30 cellular contexts compared by ENCODE assay signal in genomic region chr2:219392754-219393153, GRCh38. TPM values are rescaled to one million over a fixed set of nuclear protein-coding genes. Genes with fewer than 3 reads are reported as not detected.
"Had no signal": no experiment of that assay in that cellular context is flagged by ENCODE, and none has a peak within 500 bp of the region (broad histone marks: within the 10 kb centered on the region; RNA-seq: fewer than 3 reads in every experiment).

No MANE protein-coding gene starts in this region.

- H3K4me3 Mint-ChIP-seq: immature natural killer cell; memory B cell; naive thymus-derived CD8-positive, alpha-beta T cell; nephron; neural crest cell; stimulated activated memory B cell treated with anti-CD40 and anti-IgM and Interleukin-4, amounts not matched to agents 10 μg/mL and 1 μg/mL and 100 μg/mL, for 72 hours; stimulated activated naive CD8-positive, alpha-beta T cell treated with anti-CD3 and anti-CD28 coated beads, Interleukin-15, amount 100 ng/mL, for 72 hours had no signal

- FAIRE-seq: islet of Langerhans, urothelium cell line had no signal

- H3K4me1 Mint-ChIP-seq: nephron had no signal

- H3K4me1 ChIP-seq: left ventricle myocardium inferior, right atrium auricular region, upper lobe of left lung had no signal

- H3K27me3 ChIP-seq: heart left ventricle, ovary, right atrium auricular region, right lobe of liver, testis, thyroid gland, transverse colon, upper lobe of left lung had no signal

- H3K36me3 ChIP-seq: heart left ventricle, left ventricle myocardium inferior, neutrophil, ovary, right atrium auricular region, right lobe of liver, thyroid gland, transverse colon, upper lobe of left lung had no signal

- H3K9me3 ChIP-seq: left ventricle myocardium inferior, neutrophil, ovary, right atrium auricular region, right lobe of liver, testis, thyroid gland, transverse colon, upper lobe of left lung had no signal

- H3K27ac ChIP-seq: heart left ventricle, left ventricle myocardium inferior, neutrophil, ovary, right atrium auricular region, right lobe of liver, testis, thyroid gland, transverse colon, upper lobe of left lung had no signal

- H3K9me3 Mint-ChIP-seq: memory B cell; naive thymus-derived CD8-positive, alpha-beta T cell; nephron; neural crest cell; stimulated activated naive CD8-positive, alpha-beta T cell treated with anti-CD3 and anti-CD28 coated beads, Interleukin-15, amount 100 ng/mL, for 72 hours had no signal

- H3K4me3 ChIP-seq: heart left ventricle, left ventricle myocardium inferior, lung, ovary, right atrium auricular region, right lobe of liver, smooth muscle cell, testis, thyroid gland, transverse colon, upper lobe of left lung had no signal

- H3K27me3 Mint-ChIP-seq: stimulated activated naive CD8-positive, alpha-beta T cell treated with anti-CD3 and anti-CD28 coated beads, Interleukin-15, amount 100 ng/mL, for 72 hours had no signal

- DNase-seq: heart left ventricle; hypothalamus; immature natural killer cell; left ventricle myocardium inferior; naive thymus-derived CD8-positive, alpha-beta T cell; occipital lobe; ovary; right lobe of liver; stimulated activated CD4-positive, alpha-beta T cell treated with anti-CD3 and anti-CD28 coated beads, Interleukin-1b, Interleukin-23, amount 100 ng/mL, for 48 hours; stimulated activated CD4-positive, alpha-beta T cell treated with anti-CD3 and anti-CD28 coated beads, Interleukin-2, amount 100 ng/mL, for 48 hours; stimulated activated CD4-positive, alpha-beta T cell treated with anti-CD3 and anti-CD28 coated beads, Interleukin-4, amount 100 ng/mL, for 4 hours; stimulated activated CD8-positive, alpha-beta memory T cell treated with anti-CD3 and anti-CD28 coated beads, Interleukin-4, amount 100 ng/mL, for 48 hours; stimulated activated naive CD4-positive, alpha-beta T cell treated with Interleukin-2 at 50 U/mL for 16 hours; stimulated activated naive CD8-positive, alpha-beta T cell treated with anti-CD3 and anti-CD28 coated beads, Interleukin-15, amount 100 ng/mL, for 72 hours; testis; thyroid gland; transverse colon; upper lobe of left lung had no signal

- ATAC-seq: heart left ventricle; naive thymus-derived CD8-positive, alpha-beta T cell; right lobe of liver; stimulated activated memory B cell treated with anti-CD40 and anti-IgM and Interleukin-4, amounts not matched to agents 10 μg/mL and 1 μg/mL and 100 μg/mL, for 72 hours; stimulated activated naive CD8-positive, alpha-beta T cell treated with anti-CD3 and anti-CD28 coated beads, Interleukin-15, amount 100 ng/mL, for 72 hours had no signal

- H3K27ac Mint-ChIP-seq: immature natural killer cell; memory B cell; naive thymus-derived CD8-positive, alpha-beta T cell; nephron; progenitor cell of endocrine pancreas; stimulated activated memory B cell treated with anti-CD40 and anti-IgM and Interleukin-4, amounts not matched to agents 10 μg/mL and 1 μg/mL and 100 μg/mL, for 72 hours; stimulated activated naive CD8-positive, alpha-beta T cell treated with anti-CD3 and anti-CD28 coated beads, Interleukin-15, amount 100 ng/mL, for 72 hours had no signal

- H3K36me3 Mint-ChIP-seq: immature natural killer cell; stimulated activated memory B cell treated with anti-CD40 and anti-IgM and Interleukin-4, amounts not matched to agents 10 μg/mL and 1 μg/mL and 100 μg/mL, for 72 hours had no signal

RNA-seq across cellular contexts. Expression of gene DES, which starts 25.4 kb away (rescaled TPM):
- total RNA-seq: naive thymus-derived CD8-positive, alpha-beta T cell; progenitor cell of endocrine pancreas; pulmonary artery endothelial cell had no signal
- polyA plus RNA-seq: immature natural killer cell; naive thymus-derived CD8-positive, alpha-beta T cell had no signal

RNA-seq across cellular contexts. Expression of gene SPEG, which starts 41.9 kb away (rescaled TPM):
- polyA plus RNA-seq: immature natural killer cell had no signal
